In the genomic region with DNA sequence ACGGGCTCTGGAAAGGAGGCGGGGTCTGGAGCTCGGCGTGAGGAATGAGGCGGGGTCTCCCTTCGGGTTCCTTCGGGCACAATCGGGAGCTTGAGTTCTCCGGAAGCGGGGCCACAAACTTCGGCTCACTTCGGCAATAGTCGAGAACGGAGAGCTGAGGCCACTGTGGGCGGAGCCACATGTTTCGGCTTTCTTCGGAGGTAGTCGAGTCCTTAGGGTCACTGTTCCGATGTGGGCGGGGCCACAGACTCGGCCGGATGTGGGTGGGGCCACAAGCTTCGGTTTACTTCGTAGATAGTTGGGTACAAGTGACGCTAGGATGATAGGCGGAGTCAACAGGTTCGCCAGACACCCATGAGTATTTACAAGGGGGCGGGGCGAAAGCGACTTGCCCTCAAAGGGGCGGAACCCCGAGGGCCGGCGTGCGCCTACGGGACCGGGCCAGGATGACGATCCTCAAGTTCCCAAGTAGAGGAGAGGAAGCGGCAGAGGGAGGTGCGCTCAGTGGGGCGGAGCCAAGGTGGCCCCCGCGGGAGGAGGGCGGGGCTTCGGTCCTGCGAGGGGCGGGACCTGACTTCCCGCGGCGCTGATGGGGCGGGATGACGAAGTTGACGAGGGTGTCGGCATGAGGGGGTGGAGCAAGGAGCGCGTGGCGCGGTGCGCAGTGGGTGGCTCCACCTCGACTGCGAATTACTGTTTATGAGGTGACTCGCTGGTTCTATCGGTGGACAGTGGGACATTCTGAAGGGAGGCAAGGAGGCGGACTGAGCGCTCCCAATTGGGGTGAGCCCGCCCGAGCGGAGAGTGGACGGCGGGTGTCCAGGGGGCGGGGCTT, we compare ENCODE assay signal across 1 cellular context.
TF ChIP-seq lines count a peak whose summit lies in the region.

No MANE protein-coding gene starts in this region.

TF ChIP-seq in HepG2, 621 proteins besides CTCF, POLR2A, EP300 and RAD21 (continues in another document):
- no peak for TF ChIP-seq MIXL1 (CRISPR knock-in tag; IDR thresholded peaks at IDR 0.05)
- 0 out of 2 replicates have a peak, but pooled peaks have one; percentile 42 for TF ChIP-seq ZNF317 (CRISPR knock-in tag; IDR thresholded peaks at IDR 0.05)
- TF ChIP-seq, protein P1, sequence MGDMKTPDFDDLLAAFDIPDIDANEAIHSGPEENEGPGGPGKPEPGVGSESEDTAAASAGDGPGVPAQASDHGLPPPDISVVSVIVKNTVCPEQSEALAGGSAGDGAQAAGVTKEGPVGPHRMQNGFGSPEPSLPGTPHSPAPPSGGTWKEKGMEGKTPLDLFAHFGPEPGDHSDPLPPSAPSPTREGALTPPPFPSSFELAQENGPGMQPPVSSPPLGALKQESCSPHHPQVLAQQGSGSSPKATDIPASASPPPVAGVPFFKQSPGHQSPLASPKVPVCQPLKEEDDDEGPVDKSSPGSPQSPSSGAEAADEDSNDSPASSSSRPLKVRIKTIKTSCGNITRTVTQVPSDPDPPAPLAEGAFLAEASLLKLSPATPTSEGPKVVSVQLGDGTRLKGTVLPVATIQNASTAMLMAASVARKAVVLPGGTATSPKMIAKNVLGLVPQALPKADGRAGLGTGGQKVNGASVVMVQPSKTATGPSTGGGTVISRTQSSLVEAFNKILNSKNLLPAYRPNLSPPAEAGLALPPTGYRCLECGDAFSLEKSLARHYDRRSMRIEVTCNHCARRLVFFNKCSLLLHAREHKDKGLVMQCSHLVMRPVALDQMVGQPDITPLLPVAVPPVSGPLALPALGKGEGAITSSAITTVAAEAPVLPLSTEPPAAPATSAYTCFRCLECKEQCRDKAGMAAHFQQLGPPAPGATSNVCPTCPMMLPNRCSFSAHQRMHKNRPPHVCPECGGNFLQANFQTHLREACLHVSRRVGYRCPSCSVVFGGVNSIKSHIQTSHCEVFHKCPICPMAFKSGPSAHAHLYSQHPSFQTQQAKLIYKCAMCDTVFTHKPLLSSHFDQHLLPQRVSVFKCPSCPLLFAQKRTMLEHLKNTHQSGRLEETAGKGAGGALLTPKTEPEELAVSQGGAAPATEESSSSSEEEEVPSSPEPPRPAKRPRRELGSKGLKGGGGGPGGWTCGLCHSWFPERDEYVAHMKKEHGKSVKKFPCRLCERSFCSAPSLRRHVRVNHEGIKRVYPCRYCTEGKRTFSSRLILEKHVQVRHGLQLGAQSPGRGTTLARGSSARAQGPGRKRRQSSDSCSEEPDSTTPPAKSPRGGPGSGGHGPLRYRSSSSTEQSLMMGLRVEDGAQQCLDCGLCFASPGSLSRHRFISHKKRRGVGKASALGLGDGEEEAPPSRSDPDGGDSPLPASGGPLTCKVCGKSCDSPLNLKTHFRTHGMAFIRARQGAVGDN (CRISPR knock-in tag; IDR thresholded peaks at IDR 0.05): peak; percentile 43
- no peak for TF ChIP-seq REXO4 (CRISPR knock-in tag; IDR thresholded peaks at IDR 0.05; ENCODE audit: borderline replicate concordance)
- TF ChIP-seq KDM5B (CRISPR knock-in tag; IDR thresholded peaks at IDR 0.05; ENCODE audit: borderline replicate concordance): 0 out of 2 replicates have a peak, but pooled peaks have one; percentile 64
- no peak for TF ChIP-seq TRIM24 (CRISPR knock-in tag; IDR thresholded peaks at IDR 0.05)
- TF ChIP-seq ZNF451 (CRISPR knock-in tag; IDR thresholded peaks at IDR 0.05): no peak; the same call in 1 of the 2 replicates
- 0 out of 2 replicates have a peak, but pooled peaks have one; percentile 36 for TF ChIP-seq ARNTL (CRISPR knock-in tag; IDR thresholded peaks at IDR 0.05)
- TF ChIP-seq, protein P2, sequence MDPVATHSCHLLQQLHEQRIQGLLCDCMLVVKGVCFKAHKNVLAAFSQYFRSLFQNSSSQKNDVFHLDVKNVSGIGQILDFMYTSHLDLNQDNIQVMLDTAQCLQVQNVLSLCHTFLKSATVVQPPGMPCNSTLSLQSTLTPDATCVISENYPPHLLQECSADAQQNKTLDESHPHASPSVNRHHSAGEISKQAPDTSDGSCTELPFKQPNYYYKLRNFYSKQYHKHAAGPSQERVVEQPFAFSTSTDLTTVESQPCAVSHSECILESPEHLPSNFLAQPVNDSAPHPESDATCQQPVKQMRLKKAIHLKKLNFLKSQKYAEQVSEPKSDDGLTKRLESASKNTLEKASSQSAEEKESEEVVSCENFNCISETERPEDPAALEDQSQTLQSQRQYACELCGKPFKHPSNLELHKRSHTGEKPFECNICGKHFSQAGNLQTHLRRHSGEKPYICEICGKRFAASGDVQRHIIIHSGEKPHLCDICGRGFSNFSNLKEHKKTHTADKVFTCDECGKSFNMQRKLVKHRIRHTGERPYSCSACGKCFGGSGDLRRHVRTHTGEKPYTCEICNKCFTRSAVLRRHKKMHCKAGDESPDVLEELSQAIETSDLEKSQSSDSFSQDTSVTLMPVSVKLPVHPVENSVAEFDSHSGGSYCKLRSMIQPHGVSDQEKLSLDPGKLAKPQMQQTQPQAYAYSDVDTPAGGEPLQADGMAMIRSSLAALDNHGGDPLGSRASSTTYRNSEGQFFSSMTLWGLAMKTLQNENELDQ (CRISPR knock-in tag; IDR thresholded peaks at IDR 0.05; ENCODE audit: borderline replicate concordance): 0 out of 2 replicates have a peak, but pooled peaks have one; percentile 60
- TF ChIP-seq, protein P3, sequence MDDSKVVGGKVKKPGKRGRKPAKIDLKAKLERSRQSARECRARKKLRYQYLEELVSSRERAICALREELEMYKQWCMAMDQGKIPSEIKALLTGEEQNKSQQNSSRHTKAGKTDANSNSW (CRISPR knock-in tag; IDR thresholded peaks at IDR 0.05; ENCODE audit: borderline replicate concordance): no peak
- 0 out of 2 replicates have a peak, but pooled peaks have one; percentile 16 for TF ChIP-seq ISX (CRISPR knock-in tag; conservative IDR thresholded peaks at IDR 0.05)
- peak; percentile 45; the same call in 1 of the 2 replicates for TF ChIP-seq ARHGAP35 (CRISPR knock-in tag; IDR thresholded peaks at IDR 0.05; ENCODE audit: borderline replicate concordance)
- TF ChIP-seq, protein P4, sequence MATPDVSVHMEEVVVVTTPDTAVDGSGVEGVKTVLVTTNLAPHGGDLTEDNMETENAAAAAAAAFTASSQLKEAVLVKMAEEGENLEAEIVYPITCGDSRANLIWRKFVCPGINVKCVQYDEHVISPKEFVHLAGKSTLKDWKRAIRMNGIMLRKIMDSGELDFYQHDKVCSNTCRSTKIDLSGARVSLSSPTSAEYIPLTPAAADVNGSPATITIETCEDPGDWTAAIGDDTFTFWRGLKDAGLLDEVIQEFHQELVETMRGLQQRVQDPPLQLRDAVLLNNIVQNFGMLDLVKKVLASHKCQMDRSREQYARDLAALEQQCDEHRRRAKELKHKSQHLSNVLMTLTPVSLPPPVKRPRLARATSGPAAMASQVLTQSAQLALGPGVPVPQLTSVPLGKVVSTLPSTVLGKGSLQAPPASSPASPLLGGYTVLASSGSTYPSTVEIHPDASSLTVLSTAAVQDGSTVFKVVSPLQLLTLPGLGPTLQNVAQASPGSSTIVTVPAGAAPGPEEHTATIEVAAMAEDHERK (CRISPR knock-in tag; IDR thresholded peaks at IDR 0.05; ENCODE audit: low read depth): no peak
- TF ChIP-seq, protein P5, sequence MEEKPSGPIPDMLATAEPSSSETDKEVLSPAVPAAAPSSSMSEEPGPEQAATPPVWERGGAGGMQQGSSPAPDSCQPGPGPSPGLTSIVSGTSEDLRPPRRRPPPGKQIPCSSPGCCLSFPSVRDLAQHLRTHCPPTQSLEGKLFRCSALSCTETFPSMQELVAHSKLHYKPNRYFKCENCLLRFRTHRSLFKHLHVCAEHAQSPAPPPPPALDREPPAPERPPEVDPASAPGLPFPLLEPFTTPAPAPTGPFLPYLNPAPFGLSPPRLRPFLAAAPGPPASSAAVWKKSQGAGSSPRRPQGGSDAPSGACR (CRISPR knock-in tag; IDR thresholded peaks at IDR 0.05): no peak; the same call in 1 of the 2 replicates
- TF ChIP-seq NFYB (CRISPR knock-in tag; IDR thresholded peaks at IDR 0.05): peak; percentile 50
- TF ChIP-seq ATF1 (CRISPR knock-in tag; IDR thresholded peaks at IDR 0.05): peak; percentile 67
- TF ChIP-seq SP5 (CRISPR knock-in tag; IDR thresholded peaks at IDR 0.05; ENCODE audit: borderline replicate concordance, low read depth): peak; percentile 61
- TF ChIP-seq ZNF788 (CRISPR knock-in tag; IDR thresholded peaks at IDR 0.05; ENCODE audit: borderline replicate concordance): peak; percentile 77; the same call in 1 of the 2 replicates
- TF ChIP-seq, protein P6, sequence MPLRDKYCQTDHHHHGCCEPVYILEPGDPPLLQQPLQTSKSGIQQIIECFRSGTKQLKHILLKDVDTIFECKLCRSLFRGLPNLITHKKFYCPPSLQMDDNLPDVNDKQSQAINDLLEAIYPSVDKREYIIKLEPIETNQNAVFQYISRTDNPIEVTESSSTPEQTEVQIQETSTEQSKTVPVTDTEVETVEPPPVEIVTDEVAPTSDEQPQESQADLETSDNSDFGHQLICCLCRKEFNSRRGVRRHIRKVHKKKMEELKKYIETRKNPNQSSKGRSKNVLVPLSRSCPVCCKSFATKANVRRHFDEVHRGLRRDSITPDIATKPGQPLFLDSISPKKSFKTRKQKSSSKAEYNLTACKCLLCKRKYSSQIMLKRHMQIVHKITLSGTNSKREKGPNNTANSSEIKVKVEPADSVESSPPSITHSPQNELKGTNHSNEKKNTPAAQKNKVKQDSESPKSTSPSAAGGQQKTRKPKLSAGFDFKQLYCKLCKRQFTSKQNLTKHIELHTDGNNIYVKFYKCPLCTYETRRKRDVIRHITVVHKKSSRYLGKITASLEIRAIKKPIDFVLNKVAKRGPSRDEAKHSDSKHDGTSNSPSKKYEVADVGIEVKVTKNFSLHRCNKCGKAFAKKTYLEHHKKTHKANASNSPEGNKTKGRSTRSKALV (CRISPR knock-in tag; IDR thresholded peaks at IDR 0.05): no peak
- TF ChIP-seq KAT2B (IDR thresholded peaks at IDR 0.05; ENCODE audit: borderline replicate concordance, low read depth, low read length): no peak
- TF ChIP-seq, protein P7, sequence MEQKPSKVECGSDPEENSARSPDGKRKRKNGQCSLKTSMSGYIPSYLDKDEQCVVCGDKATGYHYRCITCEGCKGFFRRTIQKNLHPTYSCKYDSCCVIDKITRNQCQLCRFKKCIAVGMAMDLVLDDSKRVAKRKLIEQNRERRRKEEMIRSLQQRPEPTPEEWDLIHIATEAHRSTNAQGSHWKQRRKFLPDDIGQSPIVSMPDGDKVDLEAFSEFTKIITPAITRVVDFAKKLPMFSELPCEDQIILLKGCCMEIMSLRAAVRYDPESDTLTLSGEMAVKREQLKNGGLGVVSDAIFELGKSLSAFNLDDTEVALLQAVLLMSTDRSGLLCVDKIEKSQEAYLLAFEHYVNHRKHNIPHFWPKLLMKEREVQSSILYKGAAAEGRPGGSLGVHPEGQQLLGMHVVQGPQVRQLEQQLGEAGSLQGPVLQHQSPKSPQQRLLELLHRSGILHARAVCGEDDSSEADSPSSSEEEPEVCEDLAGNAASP (CRISPR knock-in tag; IDR thresholded peaks at IDR 0.05; ENCODE audit: borderline replicate concordance): no peak; the same call in 1 of the 2 replicates
- TF ChIP-seq HNF4G (IDR thresholded peaks at IDR 0.05; ENCODE audit: borderline replicate concordance, low read depth, low read length): peak; percentile 46; the same call in 1 of the 2 replicates
- TF ChIP-seq HNF4G (CRISPR knock-in tag; IDR thresholded peaks at IDR 0.05; ENCODE audit: borderline replicate concordance, low read depth): no peak
- TF ChIP-seq, protein P8, sequence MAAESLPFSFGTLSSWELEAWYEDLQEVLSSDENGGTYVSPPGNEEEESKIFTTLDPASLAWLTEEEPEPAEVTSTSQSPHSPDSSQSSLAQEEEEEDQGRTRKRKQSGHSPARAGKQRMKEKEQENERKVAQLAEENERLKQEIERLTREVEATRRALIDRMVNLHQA (CRISPR knock-in tag; IDR thresholded peaks at IDR 0.05): no peak
- TF ChIP-seq, protein P9, sequence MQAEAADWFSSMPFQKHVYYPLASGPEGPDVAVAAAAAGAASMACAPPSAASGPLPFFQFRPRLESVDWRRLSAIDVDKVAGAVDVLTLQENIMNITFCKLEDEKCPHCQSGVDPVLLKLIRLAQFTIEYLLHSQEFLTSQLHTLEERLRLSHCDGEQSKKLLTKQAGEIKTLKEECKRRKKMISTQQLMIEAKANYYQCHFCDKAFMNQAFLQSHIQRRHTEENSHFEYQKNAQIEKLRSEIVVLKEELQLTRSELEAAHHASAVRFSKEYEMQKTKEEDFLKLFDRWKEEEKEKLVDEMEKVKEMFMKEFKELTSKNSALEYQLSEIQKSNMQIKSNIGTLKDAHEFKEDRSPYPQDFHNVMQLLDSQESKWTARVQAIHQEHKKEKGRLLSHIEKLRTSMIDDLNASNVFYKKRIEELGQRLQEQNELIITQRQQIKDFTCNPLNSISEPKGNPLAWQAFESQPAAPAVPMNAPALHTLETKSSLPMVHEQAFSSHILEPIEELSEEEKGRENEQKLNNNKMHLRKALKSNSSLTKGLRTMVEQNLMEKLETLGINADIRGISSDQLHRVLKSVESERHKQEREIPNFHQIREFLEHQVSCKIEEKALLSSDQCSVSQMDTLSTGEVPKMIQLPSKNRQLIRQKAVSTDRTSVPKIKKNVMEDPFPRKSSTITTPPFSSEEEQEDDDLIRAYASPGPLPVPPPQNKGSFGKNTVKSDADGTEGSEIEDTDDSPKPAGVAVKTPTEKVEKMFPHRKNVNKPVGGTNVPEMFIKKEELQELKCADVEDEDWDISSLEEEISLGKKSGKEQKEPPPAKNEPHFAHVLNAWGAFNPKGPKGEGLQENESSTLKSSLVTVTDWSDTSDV (CRISPR knock-in tag; IDR thresholded peaks at IDR 0.05): 0 out of 2 replicates have a peak, but pooled peaks have one; percentile 45
- peak; percentile 64; the same call in 1 of the 2 replicates for TF ChIP-seq ETV5 (CRISPR knock-in tag; IDR thresholded peaks at IDR 0.05; ENCODE audit: borderline replicate concordance)
- TF ChIP-seq, protein P10, sequence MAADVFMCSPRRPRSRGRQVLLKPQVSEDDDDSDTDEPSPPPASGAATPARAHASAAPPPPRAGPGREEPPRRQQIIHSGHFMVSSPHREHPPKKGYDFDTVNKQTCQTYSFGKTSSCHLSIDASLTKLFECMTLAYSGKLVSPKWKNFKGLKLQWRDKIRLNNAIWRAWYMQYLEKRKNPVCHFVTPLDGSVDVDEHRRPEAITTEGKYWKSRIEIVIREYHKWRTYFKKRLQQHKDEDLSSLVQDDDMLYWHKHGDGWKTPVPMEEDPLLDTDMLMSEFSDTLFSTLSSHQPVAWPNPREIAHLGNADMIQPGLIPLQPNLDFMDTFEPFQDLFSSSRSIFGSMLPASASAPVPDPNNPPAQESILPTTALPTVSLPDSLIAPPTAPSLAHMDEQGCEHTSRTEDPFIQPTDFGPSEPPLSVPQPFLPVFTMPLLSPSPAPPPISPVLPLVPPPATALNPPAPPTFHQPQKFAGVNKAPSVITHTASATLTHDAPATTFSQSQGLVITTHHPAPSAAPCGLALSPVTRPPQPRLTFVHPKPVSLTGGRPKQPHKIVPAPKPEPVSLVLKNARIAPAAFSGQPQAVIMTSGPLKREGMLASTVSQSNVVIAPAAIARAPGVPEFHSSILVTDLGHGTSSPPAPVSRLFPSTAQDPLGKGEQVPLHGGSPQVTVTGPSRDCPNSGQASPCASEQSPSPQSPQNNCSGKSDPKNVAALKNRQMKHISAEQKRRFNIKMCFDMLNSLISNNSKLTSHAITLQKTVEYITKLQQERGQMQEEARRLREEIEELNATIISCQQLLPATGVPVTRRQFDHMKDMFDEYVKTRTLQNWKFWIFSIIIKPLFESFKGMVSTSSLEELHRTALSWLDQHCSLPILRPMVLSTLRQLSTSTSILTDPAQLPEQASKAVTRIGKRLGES (CRISPR knock-in tag; IDR thresholded peaks at IDR 0.05; ENCODE audit: borderline replicate concordance): no peak
- TF ChIP-seq ZSCAN9 (CRISPR knock-in tag; IDR thresholded peaks at IDR 0.05; ENCODE audit: borderline replicate concordance): no peak
- TF ChIP-seq ZBTB1 (CRISPR knock-in tag; IDR thresholded peaks at IDR 0.05; ENCODE audit: borderline replicate concordance): no peak
